1 cellular context compared by ENCODE assay signal in genomic region chr14:49961270-49962222, GRCh38.
TF ChIP-seq lines count a peak whose summit lies in the region.

No MANE protein-coding gene starts in this region.

TF ChIP-seq in GM12878, 131 proteins besides CTCF, POLR2A, EP300 and RAD21 (continued from another document):
- TF ChIP-seq ZNF592 (IDR thresholded peaks at IDR 0.05) (no peak), ESRRA (IDR thresholded peaks at IDR 0.05; ENCODE audit: low read length) (no peak), NFXL1 (IDR thresholded peaks at IDR 0.05; ENCODE audit: borderline replicate concordance) (no peak), PAX5 (IDR thresholded peaks at IDR 0.05; ENCODE audit: borderline replicate concordance, low read depth, low read length) (no peak), REST (IDR thresholded peaks at IDR 0.05; ENCODE audit: low read depth, low read length) (no peak), LARP7 (IDR thresholded peaks at IDR 0.05) (no peak), ZNF217 (IDR thresholded peaks at IDR 0.05) (no peak), EZH2 (IDR thresholded peaks at IDR 0.05; ENCODE audit: borderline replicate concordance, control insufficient read depth, low read depth, low read length) (no peak), E2F8 (IDR thresholded peaks at IDR 0.05; ENCODE audit: low read depth, partially characterized antibody) (no peak), SIX5 (IDR thresholded peaks at IDR 0.05; ENCODE audit: low read depth, low read length, severe bottlenecking) (no peak), NR2F1 (conservative IDR thresholded peaks at IDR 0.05) (no peak), FOXK2 (IDR thresholded peaks at IDR 0.05) (no peak), CREM (IDR thresholded peaks at IDR 0.05; ENCODE audit: low read depth) (peak; percentile 6; the same call in 1 of the 2 replicates), HDAC2 (IDR thresholded peaks at IDR 0.05) (no peak), RUNX3 (IDR thresholded peaks at IDR 0.05; ENCODE audit: low read length) (peak; percentile 47; the same call in 1 of the 2 replicates), PML (IDR thresholded peaks at IDR 0.05; ENCODE audit: low read length) (no peak), HDGF (IDR thresholded peaks at IDR 0.05) (no peak), RFX5 (IDR thresholded peaks at IDR 0.05; ENCODE audit: low read depth, low read length) (no peak), MTA2 (IDR thresholded peaks at IDR 0.05; ENCODE audit: low read depth) (0 out of 2 replicates have a peak, but pooled peaks have one; percentile 12), WRNIP1 (IDR thresholded peaks at IDR 0.05; ENCODE audit: borderline replicate concordance, low read depth, low read length) (no peak), RBBP5 (conservative IDR thresholded peaks at IDR 0.05) (no peak), BACH1 (IDR thresholded peaks at IDR 0.05; ENCODE audit: borderline replicate concordance) (no peak), STAT1 (conservative IDR thresholded peaks at IDR 0.05) (no peak), BHLHE40 (IDR thresholded peaks at IDR 0.05; ENCODE audit: borderline replicate concordance in 1 of 2, low read depth in 2 of 2, low read length in 1 of 2) (no peak), MEF2A (IDR thresholded peaks at IDR 0.05; ENCODE audit: insufficient read depth, low read depth, low read length) (0 out of 2 replicates have a peak, but pooled peaks have one; percentile 52)
- TF ChIP-seq, protein P1, sequence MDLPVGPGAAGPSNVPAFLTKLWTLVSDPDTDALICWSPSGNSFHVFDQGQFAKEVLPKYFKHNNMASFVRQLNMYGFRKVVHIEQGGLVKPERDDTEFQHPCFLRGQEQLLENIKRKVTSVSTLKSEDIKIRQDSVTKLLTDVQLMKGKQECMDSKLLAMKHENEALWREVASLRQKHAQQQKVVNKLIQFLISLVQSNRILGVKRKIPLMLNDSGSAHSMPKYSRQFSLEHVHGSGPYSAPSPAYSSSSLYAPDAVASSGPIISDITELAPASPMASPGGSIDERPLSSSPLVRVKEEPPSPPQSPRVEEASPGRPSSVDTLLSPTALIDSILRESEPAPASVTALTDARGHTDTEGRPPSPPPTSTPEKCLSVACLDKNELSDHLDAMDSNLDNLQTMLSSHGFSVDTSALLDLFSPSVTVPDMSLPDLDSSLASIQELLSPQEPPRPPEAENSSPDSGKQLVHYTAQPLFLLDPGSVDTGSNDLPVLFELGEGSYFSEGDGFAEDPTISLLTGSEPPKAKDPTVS (IDR thresholded peaks at IDR 0.05; ENCODE audit: low read depth, low read length): no peak
- TF ChIP-seq, protein P2, sequence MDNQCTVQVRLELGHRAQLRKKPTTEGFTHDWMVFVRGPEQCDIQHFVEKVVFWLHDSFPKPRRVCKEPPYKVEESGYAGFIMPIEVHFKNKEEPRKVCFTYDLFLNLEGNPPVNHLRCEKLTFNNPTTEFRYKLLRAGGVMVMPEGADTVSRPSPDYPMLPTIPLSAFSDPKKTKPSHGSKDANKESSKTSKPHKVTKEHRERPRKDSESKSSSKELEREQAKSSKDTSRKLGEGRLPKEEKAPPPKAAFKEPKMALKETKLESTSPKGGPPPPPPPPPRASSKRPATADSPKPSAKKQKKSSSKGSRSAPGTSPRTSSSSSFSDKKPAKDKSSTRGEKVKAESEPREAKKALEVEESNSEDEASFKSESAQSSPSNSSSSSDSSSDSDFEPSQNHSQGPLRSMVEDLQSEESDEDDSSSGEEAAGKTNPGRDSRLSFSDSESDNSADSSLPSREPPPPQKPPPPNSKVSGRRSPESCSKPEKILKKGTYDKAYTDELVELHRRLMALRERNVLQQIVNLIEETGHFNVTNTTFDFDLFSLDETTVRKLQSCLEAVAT (IDR thresholded peaks at IDR 0.05): peak; percentile 95
- TF ChIP-seq, protein P3, sequence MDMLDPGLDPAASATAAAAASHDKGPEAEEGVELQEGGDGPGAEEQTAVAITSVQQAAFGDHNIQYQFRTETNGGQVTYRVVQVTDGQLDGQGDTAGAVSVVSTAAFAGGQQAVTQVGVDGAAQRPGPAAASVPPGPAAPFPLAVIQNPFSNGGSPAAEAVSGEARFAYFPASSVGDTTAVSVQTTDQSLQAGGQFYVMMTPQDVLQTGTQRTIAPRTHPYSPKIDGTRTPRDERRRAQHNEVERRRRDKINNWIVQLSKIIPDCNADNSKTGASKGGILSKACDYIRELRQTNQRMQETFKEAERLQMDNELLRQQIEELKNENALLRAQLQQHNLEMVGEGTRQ (IDR thresholded peaks at IDR 0.05; ENCODE audit: borderline replicate concordance, low read depth, low read length): no peak
